ENCODE assay signal across 10 cellular contexts in genomic region chr12:52402377-52402776, GRCh38. TPM values are rescaled to one million over a fixed set of nuclear protein-coding genes. Genes with fewer than 3 reads are reported as not detected.
"Had no signal": no experiment of that assay in that cellular context is flagged by ENCODE, and none has a peak within 500 bp of the region (broad histone marks: within the 10 kb centered on the region; RNA-seq: fewer than 3 reads in every experiment).

No MANE protein-coding gene starts in this region.

- FAIRE-seq: HTR-8/SVneo had no signal

- H3K4me1 ChIP-seq: HAP-1 had no signal

- H3K9me3 Mint-ChIP-seq: GM23338, HFFc6 had no signal

- DNase-seq: HFFc6, IMR-90, KBM-7 had no signal

- H3K4me3 ChIP-seq: GM23338, HAP-1 had no signal

- H3K4me2 ChIP-seq: GM23338 had no signal

- H3K9me3 ChIP-seq: HAP-1 had no signal

- H3K27ac Mint-ChIP-seq: GM23338, HFFc6 had no signal

- H3K4me3 Mint-ChIP-seq: GM23338, HFFc6 had no signal

- H3K36me3 ChIP-seq: HAP-1 had no signal

- ATAC-seq: HCT116 had no signal

RNA-seq across cellular contexts. Expression of gene KRT82, which starts 3.8 kb away (rescaled TPM):
- total RNA-seq: GM23338, H4, H7, HFFc6, HT-29, IMR-90 had no signal
- polyA plus RNA-seq: GM23338, IMR-90 had no signal

RNA-seq across cellular contexts. Expression of gene KRT84, which starts 16.9 kb away (rescaled TPM):
- total RNA-seq: GM23338, H4, H7, HFFc6, HT-29, IMR-90 had no signal
- polyA plus RNA-seq: GM23338, IMR-90 had no signal

RNA-seq across cellular contexts. Expression of gene KRT75, which starts 31.8 kb away (rescaled TPM):
- total RNA-seq: GM23338, H7, HFFc6, IMR-90 had no signal
- polyA plus RNA-seq: GM23338, IMR-90 had no signal

RNA-seq across cellular contexts. Expression of gene KRT85, which starts 35.1 kb away (rescaled TPM):
- total RNA-seq: GM23338, H4, H7, HFFc6, HT-29, IMR-90 had no signal
- polyA plus RNA-seq: GM23338, IMR-90 had no signal

RNA-seq across cellular contexts. Expression of gene KRT6B, which starts 49.6 kb away (rescaled TPM):
- total RNA-seq: GM23338, H4, H7, HFFc6, IMR-90 had no signal
- polyA plus RNA-seq: GM23338, IMR-90 had no signal
